Comparison of ENCODE assay signal across 19 cellular contexts in genomic region chr4:179585761-179586160, GRCh38.
DNase-seq lines count a peak whose midpoint lies in the region; ATAC-seq, FAIRE-seq and TF ChIP-seq lines count a peak whose summit lies in the region.
"Had no signal": no experiment of that assay in that cellular context is flagged by ENCODE, and none has a peak within 500 bp of the region (broad histone marks: within the 10 kb centered on the region; RNA-seq: fewer than 3 reads in every experiment).

No MANE protein-coding gene starts in this region.

- no peak overlapping the region; the same call in 1 of the 2 replicates for H2AFZ ChIP-seq in H1 (ENCODE audit: low read length)

- no peak overlapping the region for H2BK120ac ChIP-seq in H1 (replicated peaks; ENCODE audit: low read depth, low read length)

- H3K4ac ChIP-seq in H1 (replicated peaks; ENCODE audit: insufficient read length, low read depth, low read length): no peak overlapping the region

- no peak for TF ChIP-seq POLR2A in H1 (IDR thresholded peaks at IDR 0.05; ENCODE audit: control extremely low read depth in 1 of 2, low read depth in 2 of 2, low read length in 2 of 2)

- H3K4me2 ChIP-seq in H1 (ENCODE audit: insufficient read depth in 1 of 2, low read depth in 2 of 2, low read length in 2 of 2): no peak overlapping the region
- H3K4me2 ChIP-seq: A549 had no signal

- no peaks in the 10 kb centered on the region for H3K79me1 ChIP-seq in H1 (ENCODE audit: low read depth, low read length)

- H3K4me3 ChIP-seq in H1 (ENCODE audit: extremely low read depth in 1 of 4, insufficient read depth in 2 of 4, low read depth in 3 of 4, low read length in 4 of 4): no peak overlapping the region
- H3K4me3 ChIP-seq in retinal pigment epithelial cell (ENCODE audit: low read length): no peak overlapping the region
- no peak overlapping the region for H3K4me3 ChIP-seq in left ventricle myocardium inferior
- H3K4me3 ChIP-seq: A549 had no signal

- no peaks in the 10 kb centered on the region for H3K79me2 ChIP-seq in H1 (ENCODE audit: control insufficient read depth in 1 of 2, insufficient read depth in 2 of 2, low read length in 2 of 2)

- no peak overlapping the region for H3K18ac ChIP-seq in H1 (ENCODE audit: extremely low read depth, low read length)

- no peak overlapping the region for H3K14ac ChIP-seq in H1 (ENCODE audit: insufficient read length)

- H3K36me3 ChIP-seq in H1 (ENCODE audit: control insufficient read depth in 2 of 4, insufficient read depth in 4 of 4, low read length in 3 of 4): no peaks in the 10 kb centered on the region
- no peaks in the 10 kb centered on the region for H3K36me3 ChIP-seq in left ventricle myocardium inferior

- H2BK20ac ChIP-seq in H1 (ENCODE audit: low read length): no peak overlapping the region

- POLR2A ChIA-PET in H1 (lab: Charles Lee; ENCODE audit: partially characterized antibody): no interaction called here

- no peak overlapping the region for H4K8ac ChIP-seq in H1 (ENCODE audit: extremely low read depth, insufficient read depth, low read length)

- WGBS in H1 (ENCODE audit: extremely low coverage in 1 of 2, insufficient coverage in 1 of 2, insufficient read length in 1 of 2, insufficient replicate concordance in 2 of 2, low coverage in 1 of 2, low lambda C conversion rate in 2 of 2, missing lambda C conversion rate in 1 of 2), 2 experiments: 92% methylated on average over 3 of the region's 3 CpGs; no CpG with 5 or more reads in 1 of the 2 experiments

- no peak for FAIRE-seq in H1 (lab: Jason Lieb, UNC)
- FAIRE-seq: A549, H54, HepG2 had no signal

- TF ChIP-seq CTCF in H1 (IDR thresholded peaks at IDR 0.05; ENCODE audit: control extremely low read depth in 1 of 3, insufficient read depth in 1 of 3, low read depth in 1 of 3, low read length in 3 of 3) (no peak), retinal pigment epithelial cell (conservative IDR thresholded peaks at IDR 0.05; ENCODE audit: low read depth, low read length) (no peak), left ventricle myocardium inferior (IDR thresholded peaks at IDR 0.05; ENCODE audit: borderline replicate concordance) (no peak)

- no peak overlapping the region for H3K27ac ChIP-seq in H1 (ENCODE audit: low read depth, low read length)
- no peak overlapping the region for H3K27ac ChIP-seq in left ventricle myocardium inferior (replicated peaks)
- H3K27ac ChIP-seq: 22Rv1, A549, C4-2B had no signal

- H3K56ac ChIP-seq in H1 (replicated peaks; ENCODE audit: insufficient read length, low read depth, low read length): no peak overlapping the region

- H2BK15ac ChIP-seq in H1 (ENCODE audit: low read length): no peak overlapping the region

- peak overlapping the region; percentile 13; the same call in 1 of the 2 replicates for H2AK5ac ChIP-seq in H1 (ENCODE audit: low read depth, low read length)

- no peak overlapping the region for H2BK5ac ChIP-seq in H1 (ENCODE audit: low read depth, low read length)

- no peak for ATAC-seq in HG03025 (IDR thresholded peaks at IDR 0.05; ENCODE audit: low FRiP score, unreplicated experiment)
- ATAC-seq: A549, HepG2 had no signal

- no peaks in the 10 kb centered on the region for H3K27me3 ChIP-seq in H1 (replicated peaks in 1 of 4; ENCODE audit: control insufficient read depth in 3 of 4, extremely low read depth in 1 of 4, insufficient read depth in 3 of 4, low read length in 3 of 4)
- H3K27me3 ChIP-seq in left ventricle myocardium inferior (ENCODE audit: low read depth): no peaks in the 10 kb centered on the region

- no peaks in the 10 kb centered on the region for H4K20me1 ChIP-seq in H1 (replicated peaks in 1 of 2; ENCODE audit: control insufficient read depth in 1 of 2, insufficient read depth in 2 of 2, low read length in 2 of 2)

- in situ Hi-C loops in SK-MEL-5 (cut with HindIII; ENCODE audit: low pct_unique_long_range_greater_than_20kb, low sequenced_read_pairs): no loop called here

- no peak for TF ChIP-seq RAD21 in H1 (IDR thresholded peaks at IDR 0.05 in 1 of 2, conservative IDR thresholded peaks at IDR 0.05 in 1 of 2; ENCODE audit: low read depth in 2 of 2, low read length in 2 of 2)

- intact Hi-C loops in left ventricle myocardium inferior (cut with micrococcal nuclease): no loop called here

- no peak overlapping the region for H2BK12ac ChIP-seq in H1 (ENCODE audit: low read depth, low read length)

- H3K23ac ChIP-seq in H1 (ENCODE audit: insufficient read length): no peak overlapping the region

- H3K9ac ChIP-seq in H1 (replicated peaks in 1 of 4; ENCODE audit: extremely low read depth in 1 of 4, low read depth in 3 of 4, low read length in 3 of 4): no peak overlapping the region

- no peak for TF ChIP-seq EP300 in H1 (IDR thresholded peaks at IDR 0.05; ENCODE audit: borderline replicate concordance in 1 of 2, low read depth in 2 of 2, low read length in 2 of 2)

- peaks cover 0 to 3% (median 1%) of the 10 kb centered on the region in 4 experiments; a peak in 2 of 7 replicates for H3K4me1 ChIP-seq in H1 (replicated peaks in 1 of 4; ENCODE audit: control insufficient read depth in 3 of 4, insufficient read depth in 4 of 4, low read length in 3 of 4)
- no peaks in the 10 kb centered on the region for H3K4me1 ChIP-seq in left ventricle myocardium inferior
- H3K4me1 ChIP-seq: A549, Caco-2 had no signal

- H3K9me3 ChIP-seq in H1 (ENCODE audit: insufficient read depth in 2 of 2, low read depth in 1 of 2, low read length in 1 of 2): no peaks in the 10 kb centered on the region
- peaks cover under 1% of the 10 kb centered on the region for H3K9me3 ChIP-seq in left ventricle myocardium inferior (replicated peaks)
- H3K9me3 ChIP-seq: A549, Caco-2 had no signal

- DNase-seq in NCI-H82 (lab: John Stamatoyannopoulos, UW) (peak; percentile 9), NCI-H82 treated with DMSO at 0.1 percent for 48 hours (lab: John Stamatoyannopoulos, UW; ENCODE audit: unreplicated experiment) (no peak), SK-MEL-5 (ENCODE audit: low read depth, low spot score) (peak; percentile 24), H1 (ENCODE audit: low read depth in 1 of 2, low spot score in 2 of 2) (no peak), retinal pigment epithelial cell (ENCODE audit: low read depth) (peak; percentile 79), left ventricle myocardium inferior (no peak), NCI-H1694 treated with DMSO at 0.1 percent for 48 hours (lab: John Stamatoyannopoulos, UW) (no peak)
- DNase-seq: AML-193; Caco-2; CD4-positive, alpha-beta T cell; DMS153; DMS79; GDM1 had no signal

- no peaks in the 10 kb centered on the region for H3K23me2 ChIP-seq in H1 (ENCODE audit: low read depth, low read length)

- H4K5ac ChIP-seq in H1 (ENCODE audit: insufficient read length, low read depth, low read length): no peak overlapping the region

- no peak overlapping the region for H4K91ac ChIP-seq in H1 (replicated peaks; ENCODE audit: insufficient read length, low read length)

- CTCF ChIA-PET in H1 (lab: Charles Lee; ENCODE audit: partially characterized antibody): no interaction called here

TF ChIP-seq in H1, 55 proteins besides CTCF, POLR2A, EP300 and RAD21 (continues in another document):
- TF ChIP-seq HDAC2 (IDR thresholded peaks at IDR 0.05; ENCODE audit: borderline replicate concordance in 1 of 2, low read depth in 2 of 2, low read length in 2 of 2): no peak
- TF ChIP-seq JUND (IDR thresholded peaks at IDR 0.05; ENCODE audit: low read length): no peak

Comparison
In these comparisons a context has a peak if more than half of its experiments do, and no peak if none do; other contexts are left out.
1. DNase-seq: peak in NCI-H82 (single experiment), SK-MEL-5 (single experiment) and retinal pigment epithelial cell (single experiment); none in NCI-H82 treated with DMSO at 0.1 percent for 48 hours (single experiment), H1 (0 of 2), left ventricle myocardium inferior (single experiment) and NCI-H1694 treated with DMSO at 0.1 percent for 48 hours (single experiment).